Comparison of ENCODE assay signal across 24 cellular contexts in genomic region chr4:141019772-141020171, GRCh38.
A peak's percentile ranks its signal among the peaks of the same experiment; 100 is the strongest.
DNase-seq lines count a peak whose midpoint lies in the region; ATAC-seq and TF ChIP-seq lines count a peak whose summit lies in the region.
"Had no signal": no experiment of that assay in that cellular context is flagged by ENCODE, and none has a peak within 500 bp of the region (broad histone marks: within the 10 kb centered on the region; RNA-seq: fewer than 3 reads in every experiment).

No MANE protein-coding gene starts in this region.

- H3K27ac ChIP-seq in cardiac muscle cell: peak overlapping the region; percentile 97
- H3K27ac ChIP-seq in esophagus muscularis mucosa (replicated peaks in 1 of 4): peak overlapping the region; percentile 58 to 72 (median 66)
- H3K27ac ChIP-seq in brain microvascular endothelial cell: no peak overlapping the region
- H3K27ac ChIP-seq: PC-9 had no signal

- no peak for DNase-seq in cardiac muscle cell (ENCODE audit: low read depth in 1 of 2, low spot score in 1 of 2)
- DNase-seq in Right ventricle myocardium superior: no peak
- DNase-seq in esophagus muscularis mucosa (ENCODE audit: extremely low spot score): no peak
- DNase-seq in osteocyte (ENCODE audit: extremely low spot score, unreplicated experiment): no peak
- DNase-seq in type B pancreatic cell (ENCODE audit: extremely low spot score, unreplicated experiment): no peak
- no peak for DNase-seq in brain microvascular endothelial cell
- no peak for DNase-seq in NCI-H1105 (lab: John Stamatoyannopoulos, UW)
- no peak for DNase-seq in DMS 273 (lab: John Stamatoyannopoulos, UW; ENCODE audit: unreplicated experiment)
- DNase-seq: 8988T; ACHN; BE2C; CD8-positive, alpha-beta memory T cell; DND-41; IMR-90; KG1; MG63; NCI-H2029; NCI-H446; NCI-H524 treated with DMSO at 0.1 percent for 48 hours; NCI-H774; PC-9 had no signal

- no peaks in the 10 kb centered on the region for H3K27me3 ChIP-seq in cardiac muscle cell
- no peaks in the 10 kb centered on the region for H3K27me3 ChIP-seq in esophagus muscularis mucosa
- no peaks in the 10 kb centered on the region for H3K27me3 ChIP-seq in brain microvascular endothelial cell (replicated peaks)
- H3K27me3 ChIP-seq: BE2C, MG63 had no signal

- H3K4me1 ChIP-seq in cardiac muscle cell (ENCODE audit: low read depth): peaks cover 47% of the 10 kb centered on the region
- peaks cover 51 to 72% (median 66%) of the 10 kb centered on the region in 4 donors for H3K4me1 ChIP-seq in esophagus muscularis mucosa

- H3K36me3 ChIP-seq in cardiac muscle cell (no peaks in the 10 kb centered on the region), esophagus muscularis mucosa (no peaks in the 10 kb centered on the region), brain microvascular endothelial cell (replicated peaks) (no peaks in the 10 kb centered on the region)
- H3K36me3 ChIP-seq: BE2C, MG63 had no signal

- no peak overlapping the region for H3K4me3 Mint-ChIP-seq in osteocyte (ENCODE audit: unreplicated experiment)
- H3K4me3 Mint-ChIP-seq in type B pancreatic cell: peak overlapping the region; percentile 15
- H3K4me3 Mint-ChIP-seq: CD14-positive monocyte; CD8-positive, alpha-beta memory T cell had no signal

- TF ChIP-seq EP300 in esophagus muscularis mucosa (IDR thresholded peaks at IDR 0.05): no peak

- peaks cover 1% of the 10 kb centered on the region for H3K36me3 Mint-ChIP-seq in osteocyte (ENCODE audit: unreplicated experiment)
- no peaks in the 10 kb centered on the region for H3K36me3 Mint-ChIP-seq in type B pancreatic cell
- H3K36me3 Mint-ChIP-seq: CD14-positive monocyte; CD8-positive, alpha-beta memory T cell had no signal

- no peak for ATAC-seq in Right ventricle myocardium superior (ENCODE audit: poor library complexity)
- ATAC-seq: HCT116, Right ventricle myocardium inferior had no signal

- H3K9me3 Mint-ChIP-seq in osteocyte (ENCODE audit: unreplicated experiment): peaks cover 3% of the 10 kb centered on the region
- no peaks in the 10 kb centered on the region for H3K9me3 Mint-ChIP-seq in type B pancreatic cell
- H3K9me3 Mint-ChIP-seq: CD14-positive monocyte had no signal

- 53% methylated on average over 4 of the region's 4 CpGs for WGBS in esophagus muscularis mucosa

- intact Hi-C loops in Right ventricle myocardium superior (cut with DNase I) (no loop called here), esophagus muscularis mucosa (cut with DNase I) (no loop called here)

- H3K4me1 Mint-ChIP-seq in osteocyte (ENCODE audit: unreplicated experiment) (peaks cover 38% of the 10 kb centered on the region), type B pancreatic cell (ENCODE audit: unreplicated experiment) (peaks cover 33% of the 10 kb centered on the region)
- H3K4me1 Mint-ChIP-seq: CD14-positive monocyte; CD8-positive, alpha-beta memory T cell had no signal

- H3K9me3 ChIP-seq in cardiac muscle cell (ENCODE audit: low read depth): no peaks in the 10 kb centered on the region
- H3K9me3 ChIP-seq in esophagus muscularis mucosa: no peaks in the 10 kb centered on the region
- H3K9me3 ChIP-seq: BE2C, MG63 had no signal

- TF ChIP-seq CTCF in cardiac muscle cell (IDR thresholded peaks at IDR 0.05; ENCODE audit: low read depth, low read length) (no peak), esophagus muscularis mucosa (IDR thresholded peaks at IDR 0.05) (no peak), osteocyte (IDR thresholded peaks at IDR 0.05) (no peak), type B pancreatic cell (conservative IDR thresholded peaks at IDR 0.05) (no peak), brain microvascular endothelial cell (IDR thresholded peaks at IDR 0.05; ENCODE audit: low read depth, low read length, missing control alignments) (no peak)

- H3K27ac Mint-ChIP-seq in osteocyte (ENCODE audit: unreplicated experiment): peak overlapping the region; percentile 94
- no peak overlapping the region for H3K27ac Mint-ChIP-seq in type B pancreatic cell
- H3K27ac Mint-ChIP-seq: CD14-positive monocyte; CD8-positive, alpha-beta memory T cell had no signal

- in situ Hi-C loops in brain microvascular endothelial cell (cut with HindIII; ENCODE audit: low pct_ligation_motif_present, low sequenced_read_pairs): no loop called here

- TF ChIP-seq POLR2A in esophagus muscularis mucosa (IDR thresholded peaks at IDR 0.05; ENCODE audit: low read depth): no peak

- H3K4me3 ChIP-seq in cardiac muscle cell (no peak overlapping the region), esophagus muscularis mucosa (no peak overlapping the region), brain microvascular endothelial cell (ENCODE audit: low read depth, low read length) (no peak overlapping the region)
- H3K4me3 ChIP-seq: MG63, PC-9 had no signal

- no peaks in the 10 kb centered on the region for H3K27me3 Mint-ChIP-seq in osteocyte (ENCODE audit: unreplicated experiment)
- H3K27me3 Mint-ChIP-seq in type B pancreatic cell: no peaks in the 10 kb centered on the region
- H3K27me3 Mint-ChIP-seq: CD8-positive, alpha-beta memory T cell had no signal
